ENCODE assay signal across 8 cellular contexts in the genomic region with DNA sequence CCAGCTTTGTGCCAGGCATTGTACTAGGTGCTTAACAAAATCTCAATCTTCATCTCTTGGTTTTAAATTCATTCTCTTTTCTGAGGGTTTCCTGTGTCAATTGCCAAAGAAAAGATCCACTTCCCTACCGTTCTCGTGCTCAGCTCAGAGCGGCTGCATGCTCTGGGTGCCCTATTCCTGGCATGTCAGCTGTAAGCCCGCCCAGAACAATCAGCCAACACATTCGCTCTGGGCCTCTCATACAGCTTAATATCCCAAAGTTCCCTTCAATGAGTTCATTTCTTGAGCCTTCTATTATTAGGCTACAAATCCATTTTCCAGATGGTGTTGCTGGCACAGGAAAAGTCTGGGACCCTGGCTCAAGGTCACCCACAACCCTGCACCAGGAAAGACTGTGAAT. TPM values are rescaled to one million over a fixed set of nuclear protein-coding genes. Genes with fewer than 3 reads are reported as not detected.
"Had no signal": no experiment of that assay in that cellular context is flagged by ENCODE, and none has a peak within 500 bp of the region (broad histone marks: within the 10 kb centered on the region; RNA-seq: fewer than 3 reads in every experiment).

No MANE protein-coding gene starts in this region.

- FAIRE-seq: H1, H54, HTR-8/SVneo had no signal

- H3K4me3 ChIP-seq: GM23338 had no signal

- ATAC-seq: GM23338 had no signal

- DNase-seq: H9, HCEC 1CT, IMR-90 had no signal

RNA-seq across cellular contexts. Expression of gene LRFN2, which starts 24.3 kb away (rescaled TPM):
- total RNA-seq: HT-29, IMR-90 had no signal
- polyA plus RNA-seq: IMR-90 had no signal
